ENCODE assay signal across 1 cellular context in the genomic region with DNA sequence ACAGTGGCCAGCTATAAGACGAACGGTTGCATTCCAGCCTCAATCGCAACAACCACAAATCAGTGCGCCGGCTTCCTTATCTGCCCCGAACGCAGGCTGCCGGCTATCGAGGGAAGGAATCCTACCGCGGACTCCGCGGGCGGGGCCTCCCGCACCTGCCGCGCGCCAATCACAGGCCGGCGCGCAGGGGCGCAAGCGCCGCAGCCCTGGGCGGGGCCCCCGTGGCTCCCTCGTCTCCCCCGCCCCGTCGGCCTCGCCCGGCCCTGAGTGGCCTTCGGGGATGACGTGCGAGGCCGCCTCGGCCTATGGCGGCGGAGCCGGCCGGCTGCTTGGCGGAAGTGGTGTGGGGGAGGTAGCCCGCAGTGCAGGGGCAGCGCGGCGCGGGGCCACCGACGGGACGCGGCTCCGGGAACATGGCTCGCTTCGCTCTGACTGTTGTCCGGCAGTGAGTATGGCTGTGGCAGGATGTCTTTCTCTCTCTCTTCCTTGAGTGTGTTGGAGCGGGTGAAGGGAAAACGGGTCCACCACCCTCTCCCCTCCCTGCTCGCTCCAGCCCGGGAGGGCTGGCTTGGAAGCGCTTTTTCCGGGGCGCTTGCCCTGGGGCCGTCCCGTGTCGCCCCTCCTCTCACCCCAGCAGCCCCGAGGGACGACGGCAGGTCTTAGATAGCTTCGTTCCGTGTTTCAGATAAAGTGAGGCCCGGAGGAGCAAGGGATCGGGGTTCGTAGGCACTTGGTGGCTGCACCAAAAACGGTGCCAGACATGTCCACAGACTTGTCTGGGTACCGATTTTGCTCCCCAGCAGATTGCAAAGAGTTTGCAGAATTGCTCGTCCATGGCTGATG.
TF ChIP-seq lines count a peak whose summit lies in the region.

Gene TIGAR (plus strand): TSS at position 355 of the 843 bp plus-strand sequence. CDS start 59 bp downstream, at position 414.

TF ChIP-seq in K562, 482 proteins besides CTCF, POLR2A, EP300 and RAD21 (continued from another document and continues in another):
- peak; percentile 60; the same call in 1 of the 2 replicates for TF ChIP-seq ZBTB40 (IDR thresholded peaks at IDR 0.05)
- no peak for TF ChIP-seq ZBTB40 (CRISPR knock-in tag; IDR thresholded peaks at IDR 0.05)
- peak; percentile 25; the same call in 1 of the 2 replicates for TF ChIP-seq CHD2 (IDR thresholded peaks at IDR 0.05; ENCODE audit: low read depth, low read length)
- TF ChIP-seq ZBTB8A (IDR thresholded peaks at IDR 0.05; ENCODE audit: partially characterized antibody) = no peak
- peak; percentile 59 for TF ChIP-seq NFYB (IDR thresholded peaks at IDR 0.05; ENCODE audit: extremely low read depth, insufficient read length)
- peak; percentile 58; the same call in 1 of the 2 replicates for TF ChIP-seq GATA2 (CRISPR knock-in tag; IDR thresholded peaks at IDR 0.05)
- TF ChIP-seq CBFA2T3 (IDR thresholded peaks at IDR 0.05) = peak; percentile 85
- no peak for TF ChIP-seq ZNF561 (CRISPR knock-in tag; conservative IDR thresholded peaks at IDR 0.05)
- no peak for TF ChIP-seq ZBTB11 (CRISPR knock-in tag; IDR thresholded peaks at IDR 0.05)
- peak; percentile 56; the same call in 1 of the 2 replicates for TF ChIP-seq NCOR1 (IDR thresholded peaks at IDR 0.05)
- 0 out of 2 replicates have a peak, but pooled peaks have one; percentile 17 for TF ChIP-seq KLF1 (tag; IDR thresholded peaks at IDR 0.05)
- TF ChIP-seq, protein P1, sequence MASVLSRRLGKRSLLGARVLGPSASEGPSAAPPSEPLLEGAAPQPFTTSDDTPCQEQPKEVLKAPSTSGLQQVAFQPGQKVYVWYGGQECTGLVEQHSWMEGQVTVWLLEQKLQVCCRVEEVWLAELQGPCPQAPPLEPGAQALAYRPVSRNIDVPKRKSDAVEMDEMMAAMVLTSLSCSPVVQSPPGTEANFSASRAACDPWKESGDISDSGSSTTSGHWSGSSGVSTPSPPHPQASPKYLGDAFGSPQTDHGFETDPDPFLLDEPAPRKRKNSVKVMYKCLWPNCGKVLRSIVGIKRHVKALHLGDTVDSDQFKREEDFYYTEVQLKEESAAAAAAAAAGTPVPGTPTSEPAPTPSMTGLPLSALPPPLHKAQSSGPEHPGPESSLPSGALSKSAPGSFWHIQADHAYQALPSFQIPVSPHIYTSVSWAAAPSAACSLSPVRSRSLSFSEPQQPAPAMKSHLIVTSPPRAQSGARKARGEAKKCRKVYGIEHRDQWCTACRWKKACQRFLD (CRISPR knock-in tag; IDR thresholded peaks at IDR 0.05) = peak; percentile 66
- TF ChIP-seq DMBX1 (CRISPR knock-in tag; IDR thresholded peaks at IDR 0.05; ENCODE audit: borderline replicate concordance) = peak; percentile 75
- TF ChIP-seq EP400 (IDR thresholded peaks at IDR 0.05) = no peak
- peak; percentile 99 for TF ChIP-seq HDAC2 (IDR thresholded peaks at IDR 0.05)
- no peak for TF ChIP-seq EWSR1 (IDR thresholded peaks at IDR 0.05; ENCODE audit: borderline replicate concordance, low read depth, partially characterized antibody)
- peak; percentile 89 for TF ChIP-seq SMAD4 (CRISPR knock-in tag; conservative IDR thresholded peaks at IDR 0.05)
- peak; percentile 18 for TF ChIP-seq FOS (IDR thresholded peaks at IDR 0.05; ENCODE audit: extremely low read depth, insufficient read length)
- peak; percentile 44; the same call in 1 of the 2 replicates for TF ChIP-seq STAT5A (IDR thresholded peaks at IDR 0.05; ENCODE audit: borderline replicate concordance, low read length)
- no peak for TF ChIP-seq HEY1 (CRISPR knock-in tag; IDR thresholded peaks at IDR 0.05; ENCODE audit: borderline replicate concordance)
- peak; percentile 88 for TF ChIP-seq GABPB1 (CRISPR knock-in tag; IDR thresholded peaks at IDR 0.05)
- TF ChIP-seq MAZ (CRISPR knock-in tag; conservative IDR thresholded peaks at IDR 0.05 in 1 of 2, IDR thresholded peaks at IDR 0.05 in 1 of 2) = peak; percentile 79 to 89; a peak in 3 of 4 replicates
- peak; percentile 98 for TF ChIP-seq HES1 (IDR thresholded peaks at IDR 0.05; ENCODE audit: low read depth)
- TF ChIP-seq RBM25 (IDR thresholded peaks at IDR 0.05; ENCODE audit: low read depth, low read length, severe bottlenecking) = peak; percentile 92
- no peak for TF ChIP-seq HNRNPH1 (optimal IDR thresholded peaks at IDR 0.05; ENCODE audit: low read depth, low read length)
- TF ChIP-seq, protein P2, sequence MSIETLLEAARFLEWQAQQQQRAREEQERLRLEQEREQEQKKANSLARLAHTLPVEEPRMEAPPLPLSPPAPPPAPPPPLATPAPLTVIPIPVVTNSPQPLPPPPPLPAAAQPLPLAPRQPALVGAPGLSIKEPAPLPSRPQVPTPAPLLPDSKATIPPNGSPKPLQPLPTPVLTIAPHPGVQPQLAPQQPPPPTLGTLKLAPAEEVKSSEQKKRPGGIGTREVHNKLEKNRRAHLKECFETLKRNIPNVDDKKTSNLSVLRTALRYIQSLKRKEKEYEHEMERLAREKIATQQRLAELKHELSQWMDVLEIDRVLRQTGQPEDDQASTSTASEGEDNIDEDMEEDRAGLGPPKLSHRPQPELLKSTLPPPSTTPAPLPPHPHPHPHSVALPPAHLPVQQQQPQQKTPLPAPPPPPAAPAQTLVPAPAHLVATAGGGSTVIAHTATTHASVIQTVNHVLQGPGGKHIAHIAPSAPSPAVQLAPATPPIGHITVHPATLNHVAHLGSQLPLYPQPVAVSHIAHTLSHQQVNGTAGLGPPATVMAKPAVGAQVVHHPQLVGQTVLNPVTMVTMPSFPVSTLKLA (conservative IDR thresholded peaks at IDR 0.05) = peak in 1 of 2 experiments; percentile 68; a peak in 1 of 4 replicates
- TF ChIP-seq PHF21A (IDR thresholded peaks at IDR 0.05; ENCODE audit: borderline replicate concordance, low read depth) = peak; percentile 94
- peak; percentile 98 to 99 for TF ChIP-seq TEAD1 (CRISPR knock-in tag; IDR thresholded peaks at IDR 0.05)
- no peak for TF ChIP-seq ZNF121 (CRISPR knock-in tag; conservative IDR thresholded peaks at IDR 0.05)
- peak; percentile 97 for TF ChIP-seq HMG20A (CRISPR knock-in tag; conservative IDR thresholded peaks at IDR 0.05)
- 0 out of 2 replicates have a peak, but pooled peaks have one; percentile 39 for TF ChIP-seq RB1 (IDR thresholded peaks at IDR 0.05; ENCODE audit: low read depth)
- 0 out of 2 replicates have a peak, but pooled peaks have one; percentile 13 for TF ChIP-seq SPI1 (IDR thresholded peaks at IDR 0.05; ENCODE audit: borderline replicate concordance, low read depth, low read length)
- TF ChIP-seq PHF8 (IDR thresholded peaks at IDR 0.05; ENCODE audit: borderline replicate concordance, low read length) = peak; percentile 52; the same call in 1 of the 2 replicates
- peak; percentile 26; the same call in 1 of the 2 replicates for TF ChIP-seq TFAP4 (CRISPR knock-in tag; IDR thresholded peaks at IDR 0.05; ENCODE audit: borderline replicate concordance)
- peak; percentile 87 for TF ChIP-seq VEZF1 (CRISPR knock-in tag; IDR thresholded peaks at IDR 0.05)
- TF ChIP-seq BCL6 (CRISPR knock-in tag; IDR thresholded peaks at IDR 0.05) = peak; percentile 77; the same call in 1 of the 2 replicates
- TF ChIP-seq TCF3 (CRISPR knock-in tag; IDR thresholded peaks at IDR 0.05) = peak; percentile 71
- TF ChIP-seq KDM2B (CRISPR knock-in tag; IDR thresholded peaks at IDR 0.05) = 0 out of 2 replicates have a peak, but pooled peaks have one; percentile 32
